Comparison of ENCODE assay signal across 17 cellular contexts in genomic region chr4:22338806-22339205, GRCh38.
"Had no signal": no experiment of that assay in that cellular context is flagged by ENCODE, and none has a peak within 500 bp of the region (broad histone marks: within the 10 kb centered on the region; RNA-seq: fewer than 3 reads in every experiment).

No MANE protein-coding gene starts in this region.

- H3K27ac ChIP-seq: cardiac muscle cell, dorsolateral prefrontal cortex, foreskin keratinocyte, lower lobe of right lung, prostate gland had no signal

- DNase-seq: activated CD4-positive, alpha-beta T cell treated with anti-CD3 and anti-CD28 coated beads, Interleukin-2, amount 50 U/mL, for 4 hours; activated gamma-delta T cell treated with Interleukin-2 at 50 U/mL for 16 hours; foreskin keratinocyte; glutamatergic neuron; islet precursor cell; left colon; lower lobe of right lung; naive thymus-derived CD8-positive, alpha-beta T cell; stimulated activated CD4-positive, alpha-beta T cell treated with anti-CD3 and anti-CD28 coated beads, Interleukin-4, amount 100 ng/mL, for 24 hours had no signal

- H3K4me3 ChIP-seq: cardiac muscle cell, lower lobe of right lung, prostate gland, smooth muscle cell had no signal

- H3K9me3 ChIP-seq: lower lobe of right lung, prostate gland had no signal

- H3K27me3 ChIP-seq: cardiac muscle cell, dorsolateral prefrontal cortex, foreskin keratinocyte had no signal

- H3K36me3 ChIP-seq: cardiac muscle cell, lower lobe of right lung, prostate gland had no signal

- FAIRE-seq: colon had no signal

- ATAC-seq: activated naive CD4-positive, alpha-beta T cell treated with anti-CD3 and anti-CD28 coated beads, Interleukin-2, amount 50 U/mL, for 72 hours; foreskin keratinocyte; left colon; lower lobe of right lung; naive thymus-derived CD8-positive, alpha-beta T cell; sciatic nerve; stimulated activated effector memory CD8-positive, alpha-beta T cell treated with anti-CD3 and anti-CD28 coated beads, Interleukin-12 subunit alpha, Interleukin-12 subunit beta, amount 100 ng/mL, for 72 hours had no signal
